ENCODE assay signal across 13 cellular contexts in genomic region chr6:38169826-38170526, GRCh38.
DNase-seq lines count a peak whose midpoint lies in the region; ATAC-seq lines count a peak whose summit lies in the region.
"Had no signal": no experiment of that assay in that cellular context is flagged by ENCODE, and none has a peak within 500 bp of the region (broad histone marks: within the 10 kb centered on the region; RNA-seq: fewer than 3 reads in every experiment).

No MANE protein-coding gene starts in this region.

- peaks cover 3% of the 10 kb centered on the region for H3K4me1 Mint-ChIP-seq in T-helper 17 cell
- H3K4me1 Mint-ChIP-seq in naive thymus-derived CD8-positive, alpha-beta T cell, result peaks cover 0 to 8% (median 5%) of the 10 kb centered on the region in 4 donors
- H3K4me1 Mint-ChIP-seq: stimulated activated memory B cell treated with anti-CD40 and anti-IgM and Interleukin-4, amounts not matched to agents 10 μg/mL and 1 μg/mL and 100 μg/mL, for 72 hours had no signal

- ATAC-seq in T-helper 17 cell (no peak), HG03354 (IDR thresholded peaks at IDR 0.05; ENCODE audit: poor library complexity, severe bottlenecking, unreplicated experiment) (no peak)
- no peak for ATAC-seq in naive thymus-derived CD8-positive, alpha-beta T cell
- ATAC-seq: stimulated activated memory B cell treated with anti-CD40 and anti-IgM and Interleukin-4, amounts not matched to agents 10 μg/mL and 1 μg/mL and 100 μg/mL, for 72 hours had no signal

- no peaks in the 10 kb centered on the region for H3K36me3 Mint-ChIP-seq in T-helper 17 cell (ENCODE audit: low read depth)
- peaks cover 0 to 18% (median 4%) of the 10 kb centered on the region in 3 donors for H3K36me3 Mint-ChIP-seq in naive thymus-derived CD8-positive, alpha-beta T cell

- H3K4me3 Mint-ChIP-seq in T-helper 17 cell, result no peak overlapping the region
- no peak overlapping the region for H3K4me3 Mint-ChIP-seq in naive thymus-derived CD8-positive, alpha-beta T cell
- H3K4me3 Mint-ChIP-seq: stimulated activated memory B cell treated with anti-CD40 and anti-IgM and Interleukin-4, amounts not matched to agents 10 μg/mL and 1 μg/mL and 100 μg/mL, for 72 hours had no signal

- POLR2A ChIA-PET in naive thymus-derived CD8-positive, alpha-beta T cell (lab: Charles Lee), result no interaction called here

- in situ Hi-C loops in G401 (cut with HindIII; ENCODE audit: low sequenced_read_pairs), result no loop called here

- no peaks in the 10 kb centered on the region for H3K9me3 ChIP-seq in T-helper 17 cell (ENCODE audit: control insufficient read depth, low read length, poor library complexity, severe bottlenecking)
- H3K9me3 ChIP-seq: BE2C had no signal

- peak; percentile 27 for DNase-seq in G401 (ENCODE audit: low spot score)
- peak; percentile 82 to 92 for DNase-seq in NCI-H2081 (lab: John Stamatoyannopoulos, UW)
- DNase-seq in T-helper 17 cell, result no peak
- DNase-seq in naive thymus-derived CD8-positive, alpha-beta T cell, result no peak
- DNase-seq in NCI-H1048 (lab: John Stamatoyannopoulos, UW), result no peak
- DNase-seq in NCI-H524 (lab: John Stamatoyannopoulos, UW), result no peak
- DNase-seq in activated CD8-positive, alpha-beta memory T cell treated with anti-CD3 and anti-CD28 coated beads, Interleukin-2, amount 50 U/mL, for 4 hours, result no peak
- DNase-seq: activated naive CD4-positive, alpha-beta T cell treated with anti-CD3 and anti-CD28 coated beads, Interleukin-2, amount 50 U/mL, for 16 hours; NCI-H446; SIG-M5 had no signal

- H3K27me3 Mint-ChIP-seq in T-helper 17 cell, result no peaks in the 10 kb centered on the region
- H3K27me3 Mint-ChIP-seq in naive thymus-derived CD8-positive, alpha-beta T cell, result no peaks in the 10 kb centered on the region
- H3K27me3 Mint-ChIP-seq: stimulated activated memory B cell treated with anti-CD40 and anti-IgM and Interleukin-4, amounts not matched to agents 10 μg/mL and 1 μg/mL and 100 μg/mL, for 72 hours had no signal

- H3K27ac Mint-ChIP-seq in T-helper 17 cell, result peak overlapping the region; percentile 72
- peak overlapping the region in 6 of 10 donors; percentile 26 to 82 (median 52) for H3K27ac Mint-ChIP-seq in naive thymus-derived CD8-positive, alpha-beta T cell
- H3K27ac Mint-ChIP-seq: stimulated activated memory B cell treated with anti-CD40 and anti-IgM and Interleukin-4, amounts not matched to agents 10 μg/mL and 1 μg/mL and 100 μg/mL, for 72 hours had no signal

- no peaks in the 10 kb centered on the region for H3K9me3 Mint-ChIP-seq in naive thymus-derived CD8-positive, alpha-beta T cell
- H3K9me3 Mint-ChIP-seq: stimulated activated memory B cell treated with anti-CD40 and anti-IgM and Interleukin-4, amounts not matched to agents 10 μg/mL and 1 μg/mL and 100 μg/mL, for 72 hours had no signal

Comparison
In these comparisons a context has a peak if more than half of its experiments do, and no peak if none do; other contexts are left out.
1. DNase-seq: peak in G401 (single experiment) and NCI-H2081 (2 of 2); none in T-helper 17 cell (0 of 3), naive thymus-derived CD8-positive, alpha-beta T cell (0 of 10), NCI-H1048 (single experiment), NCI-H524 (0 of 2) and activated CD8-positive, alpha-beta memory T cell treated with anti-CD3 and anti-CD28 coated beads, Interleukin-2, amount 50 U/mL, for 4 hours (single experiment).